Comparison of ENCODE assay signal across 11 cellular contexts in genomic region chr5:1497271-1497777, GRCh38. TPM values are rescaled to one million over a fixed set of nuclear protein-coding genes. Genes with fewer than 3 reads are reported as not detected.
DNase-seq lines count a peak whose midpoint lies in the region; ATAC-seq and TF ChIP-seq lines count a peak whose summit lies in the region.
"Had no signal": no experiment of that assay in that cellular context is flagged by ENCODE, and none has a peak within 500 bp of the region (broad histone marks: within the 10 kb centered on the region; RNA-seq: fewer than 3 reads in every experiment).

No MANE protein-coding gene starts in this region.

- peak overlapping the region in 1 of 5 experiments; percentile 49 for H3K4me3 Mint-ChIP-seq in brain
- no peak overlapping the region for H3K4me3 Mint-ChIP-seq in glutamatergic neuron (ENCODE audit: unreplicated experiment)
- H3K4me3 Mint-ChIP-seq: activated naive CD4-positive, alpha-beta T cell treated with anti-CD3 and anti-CD28 coated beads, Interleukin-2, amount 50 U/mL, for 24 hours; CD4-positive, alpha-beta T cell had no signal

- TF ChIP-seq CTCF in GM10248 (IDR thresholded peaks at IDR 0.05; ENCODE audit: control extremely low read depth, extremely low read depth, low read depth, missing control alignments) (no peak), brain (conservative IDR thresholded peaks at IDR 0.05) (no peak), glutamatergic neuron (IDR thresholded peaks at IDR 0.05; ENCODE audit: partially characterized antibody, unreplicated experiment) (no peak)

- H3K9me3 Mint-ChIP-seq in brain (no peaks in the 10 kb centered on the region), glutamatergic neuron (ENCODE audit: unreplicated experiment) (peaks cover 2% of the 10 kb centered on the region)
- H3K9me3 Mint-ChIP-seq: activated naive CD4-positive, alpha-beta T cell treated with anti-CD3 and anti-CD28 coated beads, Interleukin-2, amount 50 U/mL, for 24 hours; CD4-positive, alpha-beta T cell had no signal

- intact Hi-C loops in left colon (cut with DNase I, micrococcal nuclease): no loop called here

- DNase-seq in GM10248 (ENCODE audit: extremely low spot score): peak; percentile 61
- no peak for DNase-seq in glutamatergic neuron
- DNase-seq in left colon: no peak
- no peak for DNase-seq in NCI-H446 (lab: John Stamatoyannopoulos, UW)
- DNase-seq: CD4-positive, alpha-beta T cell had no signal

- peak; percentile 16 for ATAC-seq in GM21360 (IDR thresholded peaks at IDR 0.05; ENCODE audit: unreplicated experiment)
- peak; percentile 31 for ATAC-seq in HG03095 (IDR thresholded peaks at IDR 0.05; ENCODE audit: unreplicated experiment)
- no peak for ATAC-seq in HG03520 (IDR thresholded peaks at IDR 0.05; ENCODE audit: unreplicated experiment)
- no peak for ATAC-seq in left colon

- POLR2A ChIA-PET in GM10248 (lab: Yijun Ruan, JAX): interaction anchor here (0.7 to 1.6 kb wide), 5 partner anchors 8 to 152 kb away, joined by 3 to 7 read pairs (median 3); partner anchors contain the start of gene CLPTM1L

- peak overlapping the region in 4 of 5 experiments; percentile 46 to 87 (median 80) for H3K27ac Mint-ChIP-seq in brain
- H3K27ac Mint-ChIP-seq in glutamatergic neuron (ENCODE audit: unreplicated experiment): no peak overlapping the region
- H3K27ac Mint-ChIP-seq: activated naive CD4-positive, alpha-beta T cell treated with anti-CD3 and anti-CD28 coated beads, Interleukin-2, amount 50 U/mL, for 24 hours; CD4-positive, alpha-beta T cell; progenitor cell of endocrine pancreas had no signal

- H3K4me1 Mint-ChIP-seq in brain (peaks cover 45% of the 10 kb centered on the region), glutamatergic neuron (ENCODE audit: low read depth, unreplicated experiment) (peaks cover 18% of the 10 kb centered on the region)

- CTCF ChIA-PET in GM10248 (lab: Yijun Ruan, JAX): interaction anchor here (1.1 to 4.9 kb wide), 4 partner anchors 8 to 117 kb away, joined by 3 to 26 read pairs (median 4); no protein-coding TSS in a partner anchor

- H3K27me3 Mint-ChIP-seq in brain (no peaks in the 10 kb centered on the region), glutamatergic neuron (ENCODE audit: unreplicated experiment) (peaks cover 2% of the 10 kb centered on the region)
- H3K27me3 Mint-ChIP-seq: activated naive CD4-positive, alpha-beta T cell treated with anti-CD3 and anti-CD28 coated beads, Interleukin-2, amount 50 U/mL, for 24 hours; CD4-positive, alpha-beta T cell; progenitor cell of endocrine pancreas had no signal

- H3K36me3 Mint-ChIP-seq in brain: peaks cover 28% of the 10 kb centered on the region
- H3K36me3 Mint-ChIP-seq in glutamatergic neuron (ENCODE audit: unreplicated experiment): no peaks in the 10 kb centered on the region

RNA-seq across cellular contexts. Expression of gene LPCAT1, which starts 26.4 kb away (rescaled TPM):
- polyA plus RNA-seq in brain (ENCODE audit: insufficient read depth, low read depth, low replicate concordance): 81.3 TPM
- total RNA-seq in glutamatergic neuron (ENCODE audit: unreplicated experiment): 113 TPM
- 10 to 100 TPM; 13.8 to 16.7 TPM for total RNA-seq in left colon

RNA-seq across cellular contexts. Expression of gene SLC6A3, which starts 52.1 kb away (rescaled TPM):
- polyA plus RNA-seq in brain (ENCODE audit: insufficient read depth, low read depth, low replicate concordance): 3.6 TPM
- total RNA-seq in glutamatergic neuron (ENCODE audit: unreplicated experiment): 22.4 TPM
- not detected for total RNA-seq in left colon
- total RNA-seq: progenitor cell of endocrine pancreas had no signal

Comparison
In these comparisons a context has a peak if more than half of its experiments do, and no peak if none do; other contexts are left out.
1. ATAC-seq: peak in GM21360 (single experiment) and HG03095 (single experiment); none in HG03520 (single experiment) and left colon (single experiment).
2. RNA of gene SLC6A3, which starts 52.1 kb away (total RNA-seq): 22.4 TPM in glutamatergic neuron (single experiment); not detected in left colon; every median in the first group is over 10 times any median in the second.